In genomic region chr14:73768107-73768506, GRCh38 we compare ENCODE assay signal across 10 cellular contexts.
"Had no signal": no experiment of that assay in that cellular context is flagged by ENCODE, and none has a peak within 500 bp of the region (broad histone marks: within the 10 kb centered on the region; RNA-seq: fewer than 3 reads in every experiment).

No MANE protein-coding gene starts in this region.

- DNase-seq: activated CD4-positive, alpha-beta T cell treated with anti-CD3 and anti-CD28 coated beads for 4 hours; activated naive CD4-positive, alpha-beta T cell treated with anti-CD3 and anti-CD28 coated beads, Interleukin-2, amount 10 ng/mL, durations not matched to agents 7 days and 5 days; central memory CD4-positive, alpha-beta T cell; effector memory CD4-positive, alpha-beta T cell; T-helper 9 cell; WERI-Rb-1 had no signal

- H3K36me3 ChIP-seq: WERI-Rb-1 had no signal

- H3K9me3 Mint-ChIP-seq: activated naive CD4-positive, alpha-beta T cell treated with anti-CD3 and anti-CD28 coated beads, Interleukin-2, amount 10 ng/mL, durations not matched to agents 7 days and 5 days; activated T-helper 2 cell treated with anti-CD3 and anti-CD28 coated beads, Interferon-gamma antibody, Interleukin-2, Interleukin-4, amounts not matched to agents 10 μg/mL and 5 μg/mL and 100 μg/mL, durations not matched to agents 14 hours and 24 hours and 36 hours; type B pancreatic cell had no signal

- H3K4me3 ChIP-seq: coronary artery, skin epidermis had no signal

- H3K27ac ChIP-seq: WERI-Rb-1 had no signal

- H3K4me3 Mint-ChIP-seq: activated naive CD4-positive, alpha-beta T cell treated with anti-CD3 and anti-CD28 coated beads, Interleukin-2, amount 10 ng/mL, durations not matched to agents 7 days and 5 days; type B pancreatic cell had no signal

- H3K27ac Mint-ChIP-seq: activated naive CD4-positive, alpha-beta T cell treated with anti-CD3 and anti-CD28 coated beads, Interleukin-2, amount 10 ng/mL, durations not matched to agents 7 days and 5 days had no signal

- H3K27me3 Mint-ChIP-seq: activated naive CD4-positive, alpha-beta T cell treated with anti-CD3 and anti-CD28 coated beads, Interleukin-2, amount 10 ng/mL, durations not matched to agents 7 days and 5 days; type B pancreatic cell had no signal
